ENCODE assay signal across 1 cellular context in the genomic region with DNA sequence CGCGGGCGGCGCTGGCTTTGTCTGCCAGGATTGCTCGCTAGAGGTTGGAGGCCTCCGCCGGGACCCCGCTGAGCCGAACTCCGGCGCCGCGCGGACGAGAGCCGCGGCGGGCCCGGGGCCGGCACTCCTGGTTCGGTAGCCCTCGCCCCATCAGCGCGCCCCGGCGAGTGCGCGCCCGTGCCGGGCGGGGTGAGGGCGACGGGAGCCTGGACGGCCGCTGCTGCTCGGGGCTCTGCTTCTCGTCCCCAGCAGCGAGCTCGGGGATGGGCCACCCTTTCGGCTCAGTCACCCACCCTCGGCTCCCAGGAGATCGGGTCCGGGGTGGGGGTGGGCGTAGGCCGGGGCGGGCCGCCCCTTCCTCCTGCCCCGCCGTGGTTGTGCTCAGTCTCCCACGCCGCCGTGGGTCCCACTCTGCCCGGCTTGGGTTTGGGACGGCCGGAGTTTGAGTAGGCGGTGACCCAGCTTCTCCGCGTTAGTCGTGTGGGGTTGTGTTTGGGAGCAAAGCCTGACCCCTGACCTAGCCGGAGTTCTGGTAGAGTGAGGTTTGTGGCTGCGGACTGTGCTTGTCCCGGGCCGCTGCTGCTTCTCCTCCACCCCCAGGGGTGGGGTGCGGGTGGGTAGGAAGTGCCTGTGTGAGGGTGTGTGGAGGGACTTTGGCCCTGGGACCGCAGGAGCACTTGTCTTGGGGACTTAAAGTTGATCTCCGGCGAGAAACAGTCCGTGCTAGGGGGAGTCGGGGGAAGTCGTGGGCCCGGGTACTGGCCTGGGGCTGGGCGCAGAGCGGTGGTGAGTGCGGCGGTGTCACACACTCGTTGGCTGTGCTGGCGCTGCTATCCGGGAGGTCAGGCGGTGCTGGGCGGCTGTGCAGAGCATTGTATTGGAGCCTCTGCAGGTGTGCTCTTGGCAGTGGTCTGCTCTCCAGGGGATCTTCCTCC.
TF ChIP-seq lines count a peak whose summit lies in the region.

No MANE protein-coding gene starts in this region.

TF ChIP-seq in K562, 482 proteins besides CTCF, POLR2A, EP300 and RAD21 (continued from another document and continues in another):
- TF ChIP-seq, protein P1, sequence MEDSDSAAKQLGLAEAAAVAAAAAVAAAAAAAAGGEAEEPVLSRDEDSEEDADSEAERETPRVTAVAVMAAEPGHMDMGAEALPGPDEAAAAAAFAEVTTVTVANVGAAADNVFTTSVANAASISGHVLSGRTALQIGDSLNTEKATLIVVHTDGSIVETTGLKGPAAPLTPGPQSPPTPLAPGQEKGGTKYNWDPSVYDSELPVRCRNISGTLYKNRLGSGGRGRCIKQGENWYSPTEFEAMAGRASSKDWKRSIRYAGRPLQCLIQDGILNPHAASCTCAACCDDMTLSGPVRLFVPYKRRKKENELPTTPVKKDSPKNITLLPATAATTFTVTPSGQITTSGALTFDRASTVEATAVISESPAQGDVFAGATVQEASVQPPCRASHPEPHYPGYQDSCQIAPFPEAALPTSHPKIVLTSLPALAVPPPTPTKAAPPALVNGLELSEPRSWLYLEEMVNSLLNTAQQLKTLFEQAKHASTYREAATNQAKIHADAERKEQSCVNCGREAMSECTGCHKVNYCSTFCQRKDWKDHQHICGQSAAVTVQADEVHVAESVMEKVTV (CRISPR knock-in tag; IDR thresholded peaks at IDR 0.05): no peak
- TF ChIP-seq ZNF140 (CRISPR knock-in tag; IDR thresholded peaks at IDR 0.05): no peak
- TF ChIP-seq, protein P2, sequence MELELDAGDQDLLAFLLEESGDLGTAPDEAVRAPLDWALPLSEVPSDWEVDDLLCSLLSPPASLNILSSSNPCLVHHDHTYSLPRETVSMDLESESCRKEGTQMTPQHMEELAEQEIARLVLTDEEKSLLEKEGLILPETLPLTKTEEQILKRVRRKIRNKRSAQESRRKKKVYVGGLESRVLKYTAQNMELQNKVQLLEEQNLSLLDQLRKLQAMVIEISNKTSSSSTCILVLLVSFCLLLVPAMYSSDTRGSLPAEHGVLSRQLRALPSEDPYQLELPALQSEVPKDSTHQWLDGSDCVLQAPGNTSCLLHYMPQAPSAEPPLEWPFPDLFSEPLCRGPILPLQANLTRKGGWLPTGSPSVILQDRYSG (tag; conservative IDR thresholded peaks at IDR 0.05; ENCODE audit: low read depth): no peak
- no peak for TF ChIP-seq TCF3 (CRISPR knock-in tag; IDR thresholded peaks at IDR 0.05)
- TF ChIP-seq, protein P3, sequence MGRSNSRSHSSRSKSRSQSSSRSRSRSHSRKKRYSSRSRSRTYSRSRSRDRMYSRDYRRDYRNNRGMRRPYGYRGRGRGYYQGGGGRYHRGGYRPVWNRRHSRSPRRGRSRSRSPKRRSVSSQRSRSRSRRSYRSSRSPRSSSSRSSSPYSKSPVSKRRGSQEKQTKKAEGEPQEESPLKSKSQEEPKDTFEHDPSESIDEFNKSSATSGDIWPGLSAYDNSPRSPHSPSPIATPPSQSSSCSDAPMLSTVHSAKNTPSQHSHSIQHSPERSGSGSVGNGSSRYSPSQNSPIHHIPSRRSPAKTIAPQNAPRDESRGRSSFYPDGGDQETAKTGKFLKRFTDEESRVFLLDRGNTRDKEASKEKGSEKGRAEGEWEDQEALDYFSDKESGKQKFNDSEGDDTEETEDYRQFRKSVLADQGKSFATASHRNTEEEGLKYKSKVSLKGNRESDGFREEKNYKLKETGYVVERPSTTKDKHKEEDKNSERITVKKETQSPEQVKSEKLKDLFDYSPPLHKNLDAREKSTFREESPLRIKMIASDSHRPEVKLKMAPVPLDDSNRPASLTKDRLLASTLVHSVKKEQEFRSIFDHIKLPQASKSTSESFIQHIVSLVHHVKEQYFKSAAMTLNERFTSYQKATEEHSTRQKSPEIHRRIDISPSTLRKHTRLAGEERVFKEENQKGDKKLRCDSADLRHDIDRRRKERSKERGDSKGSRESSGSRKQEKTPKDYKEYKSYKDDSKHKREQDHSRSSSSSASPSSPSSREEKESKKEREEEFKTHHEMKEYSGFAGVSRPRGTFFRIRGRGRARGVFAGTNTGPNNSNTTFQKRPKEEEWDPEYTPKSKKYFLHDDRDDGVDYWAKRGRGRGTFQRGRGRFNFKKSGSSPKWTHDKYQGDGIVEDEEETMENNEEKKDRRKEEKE (IDR thresholded peaks at IDR 0.05; ENCODE audit: borderline replicate concordance in 1 of 2, control insufficient read depth in 1 of 2, low read depth in 2 of 2, low read length in 1 of 2): no peak
- TF ChIP-seq, protein P4, sequence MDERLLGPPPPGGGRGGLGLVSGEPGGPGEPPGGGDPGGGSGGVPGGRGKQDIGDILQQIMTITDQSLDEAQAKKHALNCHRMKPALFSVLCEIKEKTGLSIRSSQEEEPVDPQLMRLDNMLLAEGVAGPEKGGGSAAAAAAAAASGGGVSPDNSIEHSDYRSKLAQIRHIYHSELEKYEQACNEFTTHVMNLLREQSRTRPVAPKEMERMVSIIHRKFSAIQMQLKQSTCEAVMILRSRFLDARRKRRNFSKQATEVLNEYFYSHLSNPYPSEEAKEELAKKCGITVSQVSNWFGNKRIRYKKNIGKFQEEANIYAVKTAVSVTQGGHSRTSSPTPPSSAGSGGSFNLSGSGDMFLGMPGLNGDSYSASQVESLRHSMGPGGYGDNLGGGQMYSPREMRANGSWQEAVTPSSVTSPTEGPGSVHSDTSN (CRISPR knock-in tag; IDR thresholded peaks at IDR 0.05; ENCODE audit: low read depth): no peak
- TF ChIP-seq, protein P4 (tag; conservative IDR thresholded peaks at IDR 0.05; ENCODE audit: low read depth): no peak
- TF ChIP-seq SMAD4 (CRISPR knock-in tag; conservative IDR thresholded peaks at IDR 0.05): peak; percentile 16
- TF ChIP-seq ZBTB8A (IDR thresholded peaks at IDR 0.05; ENCODE audit: partially characterized antibody): no peak
- TF ChIP-seq KAT8 (IDR thresholded peaks at IDR 0.05; ENCODE audit: low read depth): no peak
- TF ChIP-seq CAMTA2 (CRISPR knock-in tag; conservative IDR thresholded peaks at IDR 0.05): no peak
- TF ChIP-seq, protein P5, sequence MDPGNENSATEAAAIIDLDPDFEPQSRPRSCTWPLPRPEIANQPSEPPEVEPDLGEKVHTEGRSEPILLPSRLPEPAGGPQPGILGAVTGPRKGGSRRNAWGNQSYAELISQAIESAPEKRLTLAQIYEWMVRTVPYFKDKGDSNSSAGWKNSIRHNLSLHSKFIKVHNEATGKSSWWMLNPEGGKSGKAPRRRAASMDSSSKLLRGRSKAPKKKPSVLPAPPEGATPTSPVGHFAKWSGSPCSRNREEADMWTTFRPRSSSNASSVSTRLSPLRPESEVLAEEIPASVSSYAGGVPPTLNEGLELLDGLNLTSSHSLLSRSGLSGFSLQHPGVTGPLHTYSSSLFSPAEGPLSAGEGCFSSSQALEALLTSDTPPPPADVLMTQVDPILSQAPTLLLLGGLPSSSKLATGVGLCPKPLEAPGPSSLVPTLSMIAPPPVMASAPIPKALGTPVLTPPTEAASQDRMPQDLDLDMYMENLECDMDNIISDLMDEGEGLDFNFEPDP (CRISPR knock-in tag; IDR thresholded peaks at IDR 0.05): no peak
- no peak for TF ChIP-seq ZNF707 (CRISPR knock-in tag; conservative IDR thresholded peaks at IDR 0.05)
- no peak for TF ChIP-seq XRCC4 (IDR thresholded peaks at IDR 0.05; ENCODE audit: extremely low read depth, insufficient read depth, insufficient read length)
- TF ChIP-seq POU5F1 (IDR thresholded peaks at IDR 0.05; ENCODE audit: borderline replicate concordance, low read depth, low read length, partially characterized antibody): no peak
- no peak for TF ChIP-seq RBM25 (IDR thresholded peaks at IDR 0.05; ENCODE audit: low read depth, low read length, severe bottlenecking)
- no peak for TF ChIP-seq NUFIP1 (IDR thresholded peaks at IDR 0.05; ENCODE audit: partially characterized antibody)
- TF ChIP-seq ZNF644 (tag; IDR thresholded peaks at IDR 0.05; ENCODE audit: low read depth): no peak
- TF ChIP-seq, protein P6, sequence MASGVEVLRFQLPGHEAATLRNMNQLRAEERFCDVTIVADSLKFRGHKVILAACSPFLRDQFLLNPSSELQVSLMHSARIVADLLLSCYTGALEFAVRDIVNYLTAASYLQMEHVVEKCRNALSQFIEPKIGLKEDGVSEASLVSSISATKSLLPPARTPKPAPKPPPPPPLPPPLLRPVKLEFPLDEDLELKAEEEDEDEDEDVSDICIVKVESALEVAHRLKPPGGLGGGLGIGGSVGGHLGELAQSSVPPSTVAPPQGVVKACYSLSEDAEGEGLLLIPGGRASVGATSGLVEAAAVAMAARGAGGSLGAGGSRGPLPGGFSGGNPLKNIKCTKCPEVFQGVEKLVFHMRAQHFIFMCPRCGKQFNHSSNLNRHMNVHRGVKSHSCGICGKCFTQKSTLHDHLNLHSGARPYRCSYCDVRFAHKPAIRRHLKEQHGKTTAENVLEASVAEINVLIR (CRISPR knock-in tag; IDR thresholded peaks at IDR 0.05): no peak
- no peak for TF ChIP-seq E2F3 (CRISPR knock-in tag; IDR thresholded peaks at IDR 0.05)
- TF ChIP-seq, protein P7, sequence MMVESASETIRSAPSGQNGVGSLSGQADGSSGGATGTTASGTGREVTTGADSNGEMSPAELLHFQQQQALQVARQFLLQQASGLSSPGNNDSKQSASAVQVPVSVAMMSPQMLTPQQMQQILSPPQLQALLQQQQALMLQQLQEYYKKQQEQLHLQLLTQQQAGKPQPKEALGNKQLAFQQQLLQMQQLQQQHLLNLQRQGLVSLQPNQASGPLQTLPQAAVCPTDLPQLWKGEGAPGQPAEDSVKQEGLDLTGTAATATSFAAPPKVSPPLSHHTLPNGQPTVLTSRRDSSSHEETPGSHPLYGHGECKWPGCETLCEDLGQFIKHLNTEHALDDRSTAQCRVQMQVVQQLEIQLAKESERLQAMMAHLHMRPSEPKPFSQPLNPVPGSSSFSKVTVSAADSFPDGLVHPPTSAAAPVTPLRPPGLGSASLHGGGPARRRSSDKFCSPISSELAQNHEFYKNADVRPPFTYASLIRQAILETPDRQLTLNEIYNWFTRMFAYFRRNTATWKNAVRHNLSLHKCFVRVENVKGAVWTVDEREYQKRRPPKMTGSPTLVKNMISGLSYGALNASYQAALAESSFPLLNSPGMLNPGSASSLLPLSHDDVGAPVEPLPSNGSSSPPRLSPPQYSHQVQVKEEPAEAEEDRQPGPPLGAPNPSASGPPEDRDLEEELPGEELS (CRISPR knock-in tag; IDR thresholded peaks at IDR 0.05; ENCODE audit: borderline replicate concordance): no peak
- TF ChIP-seq, protein P8, sequence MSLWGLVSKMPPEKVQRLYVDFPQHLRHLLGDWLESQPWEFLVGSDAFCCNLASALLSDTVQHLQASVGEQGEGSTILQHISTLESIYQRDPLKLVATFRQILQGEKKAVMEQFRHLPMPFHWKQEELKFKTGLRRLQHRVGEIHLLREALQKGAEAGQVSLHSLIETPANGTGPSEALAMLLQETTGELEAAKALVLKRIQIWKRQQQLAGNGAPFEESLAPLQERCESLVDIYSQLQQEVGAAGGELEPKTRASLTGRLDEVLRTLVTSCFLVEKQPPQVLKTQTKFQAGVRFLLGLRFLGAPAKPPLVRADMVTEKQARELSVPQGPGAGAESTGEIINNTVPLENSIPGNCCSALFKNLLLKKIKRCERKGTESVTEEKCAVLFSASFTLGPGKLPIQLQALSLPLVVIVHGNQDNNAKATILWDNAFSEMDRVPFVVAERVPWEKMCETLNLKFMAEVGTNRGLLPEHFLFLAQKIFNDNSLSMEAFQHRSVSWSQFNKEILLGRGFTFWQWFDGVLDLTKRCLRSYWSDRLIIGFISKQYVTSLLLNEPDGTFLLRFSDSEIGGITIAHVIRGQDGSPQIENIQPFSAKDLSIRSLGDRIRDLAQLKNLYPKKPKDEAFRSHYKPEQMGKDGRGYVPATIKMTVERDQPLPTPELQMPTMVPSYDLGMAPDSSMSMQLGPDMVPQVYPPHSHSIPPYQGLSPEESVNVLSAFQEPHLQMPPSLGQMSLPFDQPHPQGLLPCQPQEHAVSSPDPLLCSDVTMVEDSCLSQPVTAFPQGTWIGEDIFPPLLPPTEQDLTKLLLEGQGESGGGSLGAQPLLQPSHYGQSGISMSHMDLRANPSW (CRISPR knock-in tag; IDR thresholded peaks at IDR 0.05): no peak
- TF ChIP-seq, protein P9, sequence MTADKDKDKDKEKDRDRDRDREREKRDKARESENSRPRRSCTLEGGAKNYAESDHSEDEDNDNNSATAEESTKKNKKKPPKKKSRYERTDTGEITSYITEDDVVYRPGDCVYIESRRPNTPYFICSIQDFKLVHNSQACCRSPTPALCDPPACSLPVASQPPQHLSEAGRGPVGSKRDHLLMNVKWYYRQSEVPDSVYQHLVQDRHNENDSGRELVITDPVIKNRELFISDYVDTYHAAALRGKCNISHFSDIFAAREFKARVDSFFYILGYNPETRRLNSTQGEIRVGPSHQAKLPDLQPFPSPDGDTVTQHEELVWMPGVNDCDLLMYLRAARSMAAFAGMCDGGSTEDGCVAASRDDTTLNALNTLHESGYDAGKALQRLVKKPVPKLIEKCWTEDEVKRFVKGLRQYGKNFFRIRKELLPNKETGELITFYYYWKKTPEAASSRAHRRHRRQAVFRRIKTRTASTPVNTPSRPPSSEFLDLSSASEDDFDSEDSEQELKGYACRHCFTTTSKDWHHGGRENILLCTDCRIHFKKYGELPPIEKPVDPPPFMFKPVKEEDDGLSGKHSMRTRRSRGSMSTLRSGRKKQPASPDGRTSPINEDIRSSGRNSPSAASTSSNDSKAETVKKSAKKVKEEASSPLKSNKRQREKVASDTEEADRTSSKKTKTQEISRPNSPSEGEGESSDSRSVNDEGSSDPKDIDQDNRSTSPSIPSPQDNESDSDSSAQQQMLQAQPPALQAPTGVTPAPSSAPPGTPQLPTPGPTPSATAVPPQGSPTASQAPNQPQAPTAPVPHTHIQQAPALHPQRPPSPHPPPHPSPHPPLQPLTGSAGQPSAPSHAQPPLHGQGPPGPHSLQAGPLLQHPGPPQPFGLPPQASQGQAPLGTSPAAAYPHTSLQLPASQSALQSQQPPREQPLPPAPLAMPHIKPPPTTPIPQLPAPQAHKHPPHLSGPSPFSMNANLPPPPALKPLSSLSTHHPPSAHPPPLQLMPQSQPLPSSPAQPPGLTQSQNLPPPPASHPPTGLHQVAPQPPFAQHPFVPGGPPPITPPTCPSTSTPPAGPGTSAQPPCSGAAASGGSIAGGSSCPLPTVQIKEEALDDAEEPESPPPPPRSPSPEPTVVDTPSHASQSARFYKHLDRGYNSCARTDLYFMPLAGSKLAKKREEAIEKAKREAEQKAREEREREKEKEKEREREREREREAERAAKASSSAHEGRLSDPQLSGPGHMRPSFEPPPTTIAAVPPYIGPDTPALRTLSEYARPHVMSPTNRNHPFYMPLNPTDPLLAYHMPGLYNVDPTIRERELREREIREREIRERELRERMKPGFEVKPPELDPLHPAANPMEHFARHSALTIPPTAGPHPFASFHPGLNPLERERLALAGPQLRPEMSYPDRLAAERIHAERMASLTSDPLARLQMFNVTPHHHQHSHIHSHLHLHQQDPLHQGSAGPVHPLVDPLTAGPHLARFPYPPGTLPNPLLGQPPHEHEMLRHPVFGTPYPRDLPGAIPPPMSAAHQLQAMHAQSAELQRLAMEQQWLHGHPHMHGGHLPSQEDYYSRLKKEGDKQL (CRISPR knock-in tag; IDR thresholded peaks at IDR 0.05; ENCODE audit: borderline replicate concordance): no peak
- no peak for TF ChIP-seq PCBP2 (IDR thresholded peaks at IDR 0.05; ENCODE audit: low read depth, low read length, poor library complexity, severe bottlenecking)
- TF ChIP-seq SMAD2 (IDR thresholded peaks at IDR 0.05; ENCODE audit: low read depth, low read length): no peak
- TF ChIP-seq POLR3A (IDR thresholded peaks at IDR 0.05; ENCODE audit: borderline replicate concordance, extremely low read depth, insufficient read depth, insufficient read length): no peak
- TF ChIP-seq CREBBP (IDR thresholded peaks at IDR 0.05; ENCODE audit: low read depth, low read length): no peak
- no peak for TF ChIP-seq NFIC (IDR thresholded peaks at IDR 0.05)
- no peak for TF ChIP-seq DACH1 (IDR thresholded peaks at IDR 0.05; ENCODE audit: partially characterized antibody)
